ENCODE assay signal across 16 cellular contexts in the genomic region with DNA sequence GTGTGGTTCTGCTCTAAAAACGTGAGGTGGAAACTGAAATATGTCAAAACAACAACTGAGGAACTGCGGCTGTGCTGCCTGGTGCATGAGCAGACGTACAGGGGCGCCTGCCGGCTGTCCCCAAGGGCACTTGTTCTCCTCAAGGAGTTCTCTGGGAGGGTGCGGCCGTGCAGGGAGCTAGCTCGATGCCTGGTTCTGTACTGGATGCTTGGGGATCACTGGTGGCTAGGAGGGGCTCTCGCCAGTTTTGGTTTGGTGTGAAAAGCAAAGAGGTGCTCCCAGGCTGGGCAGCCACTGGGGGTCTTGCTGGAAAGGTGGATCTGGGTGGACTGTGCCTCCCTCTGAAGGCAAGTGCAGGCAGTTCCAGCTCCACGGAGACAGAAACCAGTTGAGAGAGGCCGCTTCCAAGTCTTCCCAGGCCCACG. TPM values are rescaled to one million over a fixed set of nuclear protein-coding genes. Genes with fewer than 3 reads are reported as not detected.
DNase-seq lines count a peak whose midpoint lies in the region; ATAC-seq, FAIRE-seq and TF ChIP-seq lines count a peak whose summit lies in the region.
"Had no signal": no experiment of that assay in that cellular context is flagged by ENCODE, and none has a peak within 500 bp of the region (broad histone marks: within the 10 kb centered on the region; RNA-seq: fewer than 3 reads in every experiment).

No MANE protein-coding gene starts in this region.

- no peaks in the 10 kb centered on the region for H3K79me2 ChIP-seq in H9 (ENCODE audit: insufficient read depth, low read length)
- H3K79me2 ChIP-seq in endothelial cell of umbilical vein (ENCODE audit: control insufficient read depth, insufficient read depth, low read length), result no peaks in the 10 kb centered on the region
- H3K79me2 ChIP-seq in mesendoderm (ENCODE audit: control insufficient read depth, insufficient read depth, low read length), result no peaks in the 10 kb centered on the region

- H3K56ac ChIP-seq in H9 (ENCODE audit: insufficient read length, low read depth, low read length) (no peak overlapping the region), mesendoderm (ENCODE audit: low read length) (peak overlapping the region; percentile 15)

- H3K18ac ChIP-seq in H9 (ENCODE audit: insufficient read length, low read depth, low read length) (no peak overlapping the region), mesendoderm (ENCODE audit: low read length) (no peak overlapping the region)

- H2BK15ac ChIP-seq in H9 (ENCODE audit: low read depth, low read length), result no peak overlapping the region
- H2BK15ac ChIP-seq in mesendoderm (replicated peaks; ENCODE audit: low read depth), result no peak overlapping the region

- peaks cover 31% of the 10 kb centered on the region for H4K20me1 ChIP-seq in BLaER1
- H4K20me1 ChIP-seq in H9 (ENCODE audit: control insufficient read depth, insufficient read depth, insufficient read length), result no peaks in the 10 kb centered on the region
- H4K20me1 ChIP-seq in endothelial cell of umbilical vein (replicated peaks; ENCODE audit: control insufficient read depth, extremely low read depth, insufficient read depth, low read length), result no peaks in the 10 kb centered on the region

- no peak for ATAC-seq in HG03521 (IDR thresholded peaks at IDR 0.05; ENCODE audit: unreplicated experiment)

- H3K36me3 Mint-ChIP-seq in H9 (ENCODE audit: insufficient read depth in 1 of 3, low read depth in 3 of 3), result peaks cover 7 to 35% (median 21%) of the 10 kb centered on the region in 3 experiments; a peak in 6 of 7 replicates
- H3K36me3 Mint-ChIP-seq: IgD-negative memory B cell had no signal

- FAIRE-seq in endothelial cell of umbilical vein (lab: Jason Lieb, UNC), result no peak
- FAIRE-seq: H1 had no signal

- H3K27me3 ChIP-seq in BLaER1, result no peaks in the 10 kb centered on the region
- no peaks in the 10 kb centered on the region for H3K27me3 ChIP-seq in H9 (ENCODE audit: insufficient read depth, low read length)
- no peaks in the 10 kb centered on the region for H3K27me3 ChIP-seq in endothelial cell of umbilical vein (ENCODE audit: control insufficient read depth in 2 of 2, insufficient read depth in 2 of 2, low read length in 2 of 2)
- H3K27me3 ChIP-seq in mesendoderm (ENCODE audit: insufficient read depth, low read length, poor library complexity), result no peaks in the 10 kb centered on the region
- no peaks in the 10 kb centered on the region for H3K27me3 ChIP-seq in HAP-1 (ENCODE audit: low read depth)

- H3K23me2 ChIP-seq in H9 (ENCODE audit: insufficient read length, low read depth, low read length, poor library complexity, severe bottlenecking), result no peaks in the 10 kb centered on the region

- H2AK5ac ChIP-seq in H9 (ENCODE audit: insufficient read length, low read length), result no peak overlapping the region
- H2AK5ac ChIP-seq in mesendoderm (ENCODE audit: low read length), result no peak overlapping the region

- peaks cover 19 to 27% of the 10 kb centered on the region in 2 experiments for H3K4me1 Mint-ChIP-seq in H9

- intact Hi-C loops in endothelial cell of umbilical vein (cut with micrococcal nuclease), result no loop called here
- intact Hi-C loops in head of caudate nucleus (cut with DNase I), result loop anchor here (10.0 kb wide), 1 partner anchor 91 kb away; the partner anchor contains the start of gene P2RX1

- H3K9me3 ChIP-seq in BLaER1 (no peaks in the 10 kb centered on the region), H9 (ENCODE audit: control insufficient read depth, low read depth, low read length) (no peaks in the 10 kb centered on the region), endothelial cell of umbilical vein (replicated peaks; ENCODE audit: control insufficient read depth, insufficient read depth, low read length) (no peaks in the 10 kb centered on the region), HAP-1 (no peaks in the 10 kb centered on the region)

- H2BK120ac ChIP-seq in H9 (ENCODE audit: low read depth, low read length, poor library complexity, severe bottlenecking), result no peak overlapping the region
- no peak overlapping the region for H2BK120ac ChIP-seq in mesendoderm (ENCODE audit: low read depth, low read length)

- no peaks in the 10 kb centered on the region for H3K79me1 ChIP-seq in H9 (ENCODE audit: insufficient read depth, low read depth, low read length, poor library complexity, severe bottlenecking)
- no peaks in the 10 kb centered on the region for H3K79me1 ChIP-seq in mesendoderm (ENCODE audit: low read length)

- no peak overlapping the region for H2BK12ac ChIP-seq in H9 (ENCODE audit: insufficient read length, low read depth, low read length)

- no peaks in the 10 kb centered on the region for H3K9me3 Mint-ChIP-seq in H9
- H3K9me3 Mint-ChIP-seq: IgD-negative memory B cell had no signal

- no peak overlapping the region for H2BK20ac ChIP-seq in H9 (ENCODE audit: low read depth, low read length, poor library complexity, severe bottlenecking)

- peaks cover 4% of the 10 kb centered on the region; the same call in 1 of the 2 replicates for H3K27me3 Mint-ChIP-seq in H9 (ENCODE audit: low read depth)
- H3K27me3 Mint-ChIP-seq: IgD-negative memory B cell had no signal

- no peak overlapping the region for H3K27ac Mint-ChIP-seq in H9

- dilution Hi-C loops in endothelial cell of umbilical vein (cut with MboI; ENCODE audit: extremely low pct_ligation_motif_present, low sequenced_read_pairs), result no loop called here

- peak overlapping the region; percentile 96 for H3K4me2 ChIP-seq in BLaER1
- H3K4me2 ChIP-seq in H9 (ENCODE audit: insufficient read depth, insufficient read length, low read length), result no peak overlapping the region
- no peak overlapping the region for H3K4me2 ChIP-seq in endothelial cell of umbilical vein (ENCODE audit: insufficient read depth, low read length)
- H3K4me2 ChIP-seq in mesendoderm (ENCODE audit: low read length), result no peak overlapping the region
- H3K4me2 ChIP-seq: PC-9 had no signal

- TF ChIP-seq POLR2A in endothelial cell of umbilical vein (IDR thresholded peaks at IDR 0.05; ENCODE audit: low read depth, low read length), result no peak

- H2BK5ac ChIP-seq in H9 (ENCODE audit: insufficient read length, low read length), result no peak overlapping the region
- H2BK5ac ChIP-seq in mesendoderm (ENCODE audit: low read length), result no peak overlapping the region

- in situ Hi-C loops in HAP-1 (cut with MboI; ENCODE audit: low sequenced_read_pairs), result loop anchor here (10.0 kb wide), 1 partner anchor 271 kb away; no protein-coding TSS in a partner anchor

- H3K9me1 ChIP-seq in endothelial cell of umbilical vein (replicated peaks; ENCODE audit: control insufficient read depth, extremely low read depth, insufficient read depth, low read length), result no peaks in the 10 kb centered on the region

- no peak overlapping the region for H4K91ac ChIP-seq in H9 (ENCODE audit: insufficient read length, low read depth, low read length)

- TSS peak; percentile 4 for BruUV-seq in endothelial cell of umbilical vein (replicated peaks; lab: Mats Ljungman, UMichigan)

- H4K8ac ChIP-seq in H9 (replicated peaks; ENCODE audit: insufficient read length, low read depth, low read length) (no peak overlapping the region), mesendoderm (ENCODE audit: low read depth, low read length) (no peak overlapping the region)

- POLR2A ChIA-PET in endothelial cell of umbilical vein (lab: Charles Lee), result no interaction called here

- H3K4me3 ChIP-seq in BLaER1 (0 out of 2 replicates have a peak overlapping the region, but pooled peaks have one; percentile 1), endothelial cell of umbilical vein (replicated peaks in 1 of 3; ENCODE audit: insufficient read depth in 1 of 3, low read depth in 1 of 3, low read length in 3 of 3) (no peak overlapping the region), mesendoderm (ENCODE audit: low read length) (no peak overlapping the region), HAP-1 (no peak overlapping the region)
- H3K4me3 ChIP-seq: PC-9 had no signal

- no peak overlapping the region for H2AFZ ChIP-seq in H9 (ENCODE audit: low read length)
- H2AFZ ChIP-seq in endothelial cell of umbilical vein (ENCODE audit: low read depth, low read length), result no peak overlapping the region
- H2AFZ ChIP-seq: PC-9 had no signal

- H3T11ph ChIP-seq in H9 (ENCODE audit: low read length), result no peak overlapping the region

- WGBS in H9 (ENCODE audit: extremely low coverage, insufficient read length, low lambda C conversion rate), result no CpG with 5 or more reads among the region's 12 CpGs
- WGBS in mesendoderm (ENCODE audit: extremely low coverage, insufficient coverage, low lambda C conversion rate), result no CpG with 5 or more reads among the region's 12 CpGs

- H3K14ac ChIP-seq in H9 (ENCODE audit: insufficient read depth, low read length), result no peak overlapping the region

- no peak overlapping the region for H3K4ac ChIP-seq in H9 (ENCODE audit: low read depth, low read length)
- no peak overlapping the region for H3K4ac ChIP-seq in mesendoderm (ENCODE audit: low read depth, low read length)

- no peak overlapping the region for H3K23ac ChIP-seq in H9 (ENCODE audit: insufficient read length, low read depth, low read length)
- no peak overlapping the region for H3K23ac ChIP-seq in mesendoderm (ENCODE audit: low read length)

- peaks cover 86% of the 10 kb centered on the region for H3K4me1 ChIP-seq in BLaER1
- no peaks in the 10 kb centered on the region for H3K4me1 ChIP-seq in H9 (ENCODE audit: insufficient read depth, low read length)
- peaks cover 9% of the 10 kb centered on the region for H3K4me1 ChIP-seq in endothelial cell of umbilical vein (ENCODE audit: control insufficient read depth, extremely low read depth, insufficient read depth, low read length)
- peaks cover 3% of the 10 kb centered on the region for H3K4me1 ChIP-seq in mesendoderm (ENCODE audit: control insufficient read depth, low read depth, low read length)
- no peaks in the 10 kb centered on the region for H3K4me1 ChIP-seq in HAP-1

- DNase-seq in H9 (peak; percentile 30), endothelial cell of umbilical vein (ENCODE audit: low read depth, low spot score) (no peak), mesendoderm (no peak), head of caudate nucleus (no peak), HAP-1 (ENCODE audit: low spot score in 2 of 2) (no peak)
- DNase-seq in activated effector memory CD4-positive, alpha-beta T cell treated with Interleukin-2 at 50 U/mL for 16 hours, result no peak
- DNase-seq: GF-D8, NCI-H187 treated with DMSO at 0.1 percent for 48 hours, NCI-H774, PC-9 had no signal

- no peak overlapping the region for H3K4me3 Mint-ChIP-seq in H9
- H3K4me3 Mint-ChIP-seq: CD14-positive monocyte, IgD-negative memory B cell had no signal

- H3K27ac ChIP-seq in BLaER1 (peak overlapping the region; percentile 67), H9 (ENCODE audit: insufficient read length, low read depth, low read length) (no peak overlapping the region), endothelial cell of umbilical vein (ENCODE audit: insufficient read depth, low read depth, low read length) (no peak overlapping the region), mesendoderm (ENCODE audit: low read depth, low read length) (no peak overlapping the region)
- H3K27ac ChIP-seq: PC-9 had no signal

- CTCF ChIA-PET in endothelial cell of umbilical vein (lab: Charles Lee), result interaction anchor here (0.7 to 5.4 kb wide), 4 partner anchors 70 to 268 kb away, joined by 3 to 47 read pairs (median 16); no protein-coding TSS in a partner anchor

- H3K36me3 ChIP-seq in BLaER1 (peaks cover 20% of the 10 kb centered on the region), endothelial cell of umbilical vein (ENCODE audit: control insufficient read depth in 2 of 2, extremely low read depth in 1 of 2, insufficient read depth in 2 of 2, low read length in 2 of 2) (peaks cover 0 to 29% of the 10 kb centered on the region in 2 experiments), mesendoderm (ENCODE audit: control insufficient read depth, insufficient read depth, low read length) (peaks cover 4% of the 10 kb centered on the region), HAP-1 (replicated peaks) (peaks cover 14% of the 10 kb centered on the region)

- no peak for TF ChIP-seq CTCF in H9 (conservative IDR thresholded peaks at IDR 0.05)
- no peak for TF ChIP-seq CTCF in endothelial cell of umbilical vein (IDR thresholded peaks at IDR 0.05; ENCODE audit: extremely low read depth in 1 of 2, insufficient read depth in 1 of 2, low read depth in 1 of 2, low read length in 2 of 2)

- H3K9ac ChIP-seq in BLaER1, result peak overlapping the region; percentile 17; the same call in 1 of the 2 replicates
- H3K9ac ChIP-seq in H9 (ENCODE audit: extremely low read depth, insufficient read length, low read length), result no peak overlapping the region
- no peak overlapping the region for H3K9ac ChIP-seq in endothelial cell of umbilical vein (replicated peaks; ENCODE audit: extremely low read depth, insufficient read depth, low read length)
- H3K9ac ChIP-seq in mesendoderm (ENCODE audit: low read length), result no peak overlapping the region

- H4K5ac ChIP-seq in H9 (ENCODE audit: insufficient read length, low read depth, low read length) (no peak overlapping the region), mesendoderm (ENCODE audit: low read length) (no peak overlapping the region)

RNA-seq across cellular contexts. Expression of gene ATP2A3, which starts 41.9 kb away (rescaled TPM):
- 13.3 and 14.6 TPM in 2 replicates for total RNA-seq in H9 (2021)
- total RNA-seq in endothelial cell of umbilical vein, result 0.55 and 0.78 TPM in 2 replicates
- polyA plus RNA-seq in endothelial cell of umbilical vein, result 0.37 TPM in 2 replicates
- polyA plus RNA-seq in endothelial cell of umbilical vein (2011; cell fraction: cytosol; rRNA removed), result 0.28 and 0.32 TPM in 2 replicates
- polyA plus RNA-seq in endothelial cell of umbilical vein (2011; cell fraction: nucleus; rRNA removed), result 0.26 and 0.36 TPM in 2 replicates
- polyA plus RNA-seq in endothelial cell of umbilical vein (2012), result 1.6 and 1.8 TPM in 2 replicates
- polyA minus RNA-seq in endothelial cell of umbilical vein, result 1.4 and 3.2 TPM in 2 replicates
- 4.7 TPM for polyA minus RNA-seq in endothelial cell of umbilical vein (2011; cell fraction: cytosol; rRNA and poly(A)+ RNA removed)
- 0.82 TPM in 1 of 2 replicates, not detected in the other for polyA minus RNA-seq in endothelial cell of umbilical vein (2011; cell fraction: nucleus; rRNA and poly(A)+ RNA removed)
- 7.6 TPM for polyA plus RNA-seq in mesendoderm (2013, experiment 1 of 2)
- polyA plus RNA-seq in mesendoderm (2013, experiment 2 of 2), result 7.5 TPM
- total RNA-seq: HT1080 had no signal
